Comparison of ENCODE assay signal across 11 cellular contexts in genomic region chrX:21996872-21997271, GRCh38. TPM values are rescaled to one million over a fixed set of nuclear protein-coding genes. Genes with fewer than 3 reads are reported as not detected.
DNase-seq lines count a peak whose midpoint lies in the region; ATAC-seq and TF ChIP-seq lines count a peak whose summit lies in the region.
"Had no signal": no experiment of that assay in that cellular context is flagged by ENCODE, and none has a peak within 500 bp of the region (broad histone marks: within the 10 kb centered on the region; RNA-seq: fewer than 3 reads in every experiment).

No MANE protein-coding gene starts in this region.

- no peak overlapping the region for H3K4me3 ChIP-seq in HL-60 (replicated peaks; ENCODE audit: insufficient read depth, low read length)

- DNase-seq in AG08396 (ENCODE audit: low spot score) (peak; percentile 31), HL-60 (ENCODE audit: low read depth in 1 of 2, low spot score in 1 of 2) (peak; percentile 68 to 76), immature natural killer cell (no peak), D341Med (ENCODE audit: low spot score) (no peak)
- no peak for DNase-seq in stimulated activated naive CD4-positive, alpha-beta T cell (lab: John Stamatoyannopoulos, UW)
- DNase-seq: activated B cell treated with CpG ODN at 0.5 μM for 24 hours, cerebellar nuclear complex, NCI-H2171 treated with DMSO at 0.1 percent for 48 hours had no signal

- no peaks in the 10 kb centered on the region for H3K27me3 ChIP-seq in HL-60 (ENCODE audit: insufficient read depth, poor library complexity, severe bottlenecking)

- no peak for ATAC-seq in GM18502 (IDR thresholded peaks at IDR 0.05; ENCODE audit: poor library complexity, unreplicated experiment)
- no peak for ATAC-seq in HG02763 (IDR thresholded peaks at IDR 0.05; ENCODE audit: unreplicated experiment)

- H3K27me3 Mint-ChIP-seq in activated naive CD8-positive, alpha-beta T cell: no peaks in the 10 kb centered on the region
- H3K27me3 Mint-ChIP-seq in immature natural killer cell (ENCODE audit: low read depth in 3 of 3): peaks cover 0 to 2% (median 2%) of the 10 kb centered on the region in 3 donors
- H3K27me3 Mint-ChIP-seq: activated B cell treated with CpG ODN at 0.5 μM for 24 hours had no signal

- H3K27ac Mint-ChIP-seq in activated naive CD8-positive, alpha-beta T cell: peak overlapping the region; percentile 83
- H3K27ac Mint-ChIP-seq in immature natural killer cell: peak overlapping the region in 4 of 6 donors; percentile 6 to 63 (median 38)
- H3K27ac Mint-ChIP-seq: activated B cell treated with CpG ODN at 0.5 μM for 24 hours had no signal

- TF ChIP-seq CTCF in HL-60 (IDR thresholded peaks at IDR 0.05; ENCODE audit: insufficient read depth, low read length): no peak

- H3K36me3 Mint-ChIP-seq in activated naive CD8-positive, alpha-beta T cell: peaks cover 4% of the 10 kb centered on the region
- H3K36me3 Mint-ChIP-seq in immature natural killer cell: peaks cover 0 to 3% (median 0%) of the 10 kb centered on the region in 3 donors

- H3K4me1 Mint-ChIP-seq in activated naive CD8-positive, alpha-beta T cell (ENCODE audit: low read depth): peaks cover 20% of the 10 kb centered on the region
- H3K4me1 Mint-ChIP-seq in immature natural killer cell: peaks cover 17 to 25% of the 10 kb centered on the region in 2 donors

- H3K27ac ChIP-seq in HL-60 (replicated peaks): peak overlapping the region; percentile 64

- H3K4me3 Mint-ChIP-seq in activated naive CD8-positive, alpha-beta T cell: no peak overlapping the region
- peak overlapping the region in 1 of 5 donors; percentile 40 for H3K4me3 Mint-ChIP-seq in immature natural killer cell
- H3K4me3 Mint-ChIP-seq: activated B cell treated with CpG ODN at 0.5 μM for 24 hours had no signal

- no peaks in the 10 kb centered on the region for H3K9me3 Mint-ChIP-seq in activated naive CD8-positive, alpha-beta T cell (ENCODE audit: low read depth)
- no peaks in the 10 kb centered on the region for H3K9me3 Mint-ChIP-seq in immature natural killer cell
- H3K9me3 Mint-ChIP-seq: activated B cell treated with CpG ODN at 0.5 μM for 24 hours had no signal

RNA-seq across cellular contexts. Expression of gene PHEX, which starts 35.3 kb away (rescaled TPM):
- not detected for polyA plus RNA-seq in immature natural killer cell

RNA-seq across cellular contexts. Expression of gene SMS, which starts 56.4 kb away (rescaled TPM):
- 10 to 100 TPM; 42.6 to 84.1 (median 55.7) TPM for polyA plus RNA-seq in immature natural killer cell

Comparison
In these comparisons a context has a peak if more than half of its experiments do, and no peak if none do; other contexts are left out.
1. DNase-seq: peak in AG08396 (single experiment) and HL-60 (2 of 2); none in immature natural killer cell (0 of 3), D341Med (single experiment) and stimulated activated naive CD4-positive, alpha-beta T cell (0 of 6).